25 cellular contexts compared by ENCODE assay signal in the genomic region with DNA sequence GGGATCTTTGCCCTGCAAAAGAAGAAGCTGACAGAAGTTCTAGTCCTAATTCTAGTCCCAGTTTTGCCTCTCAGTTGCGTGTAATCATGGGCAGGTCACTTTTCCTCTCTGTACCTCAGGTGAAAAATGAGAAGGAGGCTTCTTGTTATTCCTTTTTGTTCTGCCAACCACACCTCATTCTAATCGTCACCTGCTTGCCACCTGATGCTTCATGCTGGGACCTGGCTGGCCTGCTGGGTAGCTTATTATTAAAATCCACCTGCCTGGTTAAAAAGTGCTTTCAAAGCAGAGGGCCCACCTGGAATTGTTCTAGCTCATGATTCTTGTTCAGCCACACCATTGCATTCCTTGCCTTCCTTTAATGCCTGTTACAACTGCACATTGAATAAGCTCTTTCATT. TPM values are rescaled to one million over a fixed set of nuclear protein-coding genes. Genes with fewer than 3 reads are reported as not detected.
DNase-seq lines count a peak whose midpoint lies in the region; ATAC-seq and TF ChIP-seq lines count a peak whose summit lies in the region.
"Had no signal": no experiment of that assay in that cellular context is flagged by ENCODE, and none has a peak within 500 bp of the region (broad histone marks: within the 10 kb centered on the region; RNA-seq: fewer than 3 reads in every experiment).

No MANE protein-coding gene starts in this region.

- H3K4me1 ChIP-seq in naive thymus-derived CD4-positive, alpha-beta T cell (ENCODE audit: control insufficient read depth in 2 of 2, insufficient read depth in 2 of 2, low read length in 2 of 2), result no peaks in the 10 kb centered on the region
- H3K4me1 ChIP-seq: gastroesophageal sphincter had no signal

- no peak overlapping the region for H3K4me3 Mint-ChIP-seq in naive thymus-derived CD4-positive, alpha-beta T cell
- H3K4me3 Mint-ChIP-seq: activated CD4-positive, alpha-beta T cell treated with anti-CD3 and anti-CD28 coated beads, Interleukin-2, amount 10 ng/mL, durations not matched to agents 7 days and 5 days; activated T-cell treated with anti-CD3 and anti-CD28 coated beads, Interleukin-2, amount 50 U/mL, for 72 hours; immature natural killer cell had no signal

- H3K4me1 Mint-ChIP-seq in naive thymus-derived CD4-positive, alpha-beta T cell, result peaks cover 0 to 6% (median 0%) of the 10 kb centered on the region in 7 donors
- H3K4me1 Mint-ChIP-seq: immature natural killer cell had no signal

- H3K9me3 ChIP-seq in naive thymus-derived CD4-positive, alpha-beta T cell (ENCODE audit: control insufficient read depth in 2 of 3, low read length in 3 of 3), result no peaks in the 10 kb centered on the region
- H3K9me3 ChIP-seq: Caco-2, gastroesophageal sphincter had no signal

- H3K27ac ChIP-seq in naive thymus-derived CD4-positive, alpha-beta T cell (ENCODE audit: low read depth, low read length), result no peak overlapping the region
- H3K27ac ChIP-seq: gastroesophageal sphincter, hepatocyte, WERI-Rb-1 had no signal

- H3K27ac Mint-ChIP-seq in naive thymus-derived CD4-positive, alpha-beta T cell, result no peak overlapping the region
- H3K27ac Mint-ChIP-seq: activated CD4-positive, alpha-beta T cell treated with anti-CD3 and anti-CD28 coated beads, Interleukin-2, amount 10 ng/mL, durations not matched to agents 7 days and 5 days; activated T-cell treated with anti-CD3 and anti-CD28 coated beads, Interleukin-2, amount 50 U/mL, for 72 hours; immature natural killer cell had no signal

- no peaks in the 10 kb centered on the region for H3K9me3 Mint-ChIP-seq in naive thymus-derived CD4-positive, alpha-beta T cell
- H3K9me3 Mint-ChIP-seq: activated CD4-positive, alpha-beta T cell treated with anti-CD3 and anti-CD28 coated beads, Interleukin-2, amount 10 ng/mL, durations not matched to agents 7 days and 5 days; activated T-cell treated with anti-CD3 and anti-CD28 coated beads, Interleukin-2, amount 50 U/mL, for 72 hours; immature natural killer cell had no signal

- peak; percentile 72 for DNase-seq in NCI-H187 treated with DMSO at 0.1 percent for 48 hours (lab: John Stamatoyannopoulos, UW)
- DNase-seq in NCI-H345 (lab: John Stamatoyannopoulos, UW), result peak; percentile 95
- DNase-seq in epithelial cell of esophagus (ENCODE audit: low read depth), result peak; percentile 25
- no peak for DNase-seq in COLO829 (ENCODE audit: low spot score)
- no peak for DNase-seq in activated CD8-positive, alpha-beta memory T cell treated with anti-CD3 and anti-CD28 coated beads, Interleukin-2, amount 50 U/mL, for 4 hours
- DNase-seq in naive thymus-derived CD4-positive, alpha-beta T cell, result no peak
- DNase-seq: activated CD4-positive, alpha-beta T cell treated with anti-CD3 and anti-CD28 coated beads, Interleukin-2, amount 10 ng/mL, durations not matched to agents 7 days and 5 days; activated naive CD4-positive, alpha-beta T cell; activated T-cell treated with anti-CD3 and anti-CD28 coated beads, Interleukin-2, amount 50 U/mL, for 72 hours; Caco-2; dermis blood vessel endothelial cell; immature natural killer cell; mesenchymal stem cell; NCI-H446; SHP77 treated with DMSO at 0.1 percent for 48 hours; stimulated activated CD4-positive, alpha-beta T cell treated with anti-CD3 and anti-CD28 coated beads, Interleukin-12 subunit alpha, Interleukin-12 subunit beta, amount 100 ng/mL, for 4 hours; stimulated activated CD4-positive, alpha-beta T cell treated with anti-CD3 and anti-CD28 coated beads, Interleukin-4, amount 100 ng/mL, for 1 hour; T-helper 9 cell; WERI-Rb-1 had no signal

- intact Hi-C loops in naive thymus-derived CD4-positive, alpha-beta T cell (cut with micrococcal nuclease), result no loop called here

- CTCF ChIA-PET in naive thymus-derived CD4-positive, alpha-beta T cell (lab: Charles Lee), result no interaction called here

- no peak for TF ChIP-seq RAD21 in Ishikawa (IDR thresholded peaks at IDR 0.05; ENCODE audit: low read depth)

- ATAC-seq in naive thymus-derived CD4-positive, alpha-beta T cell, result no peak
- ATAC-seq in GM21447 (IDR thresholded peaks at IDR 0.05; ENCODE audit: unreplicated experiment), result no peak
- ATAC-seq: activated T-cell treated with anti-CD3 and anti-CD28 coated beads, Interleukin-2, amount 50 U/mL, for 72 hours; gastroesophageal sphincter; left lobe of liver; sciatic nerve had no signal

- H3K27me3 Mint-ChIP-seq in naive thymus-derived CD4-positive, alpha-beta T cell, result no peaks in the 10 kb centered on the region
- H3K27me3 Mint-ChIP-seq: activated CD4-positive, alpha-beta T cell treated with anti-CD3 and anti-CD28 coated beads, Interleukin-2, amount 10 ng/mL, durations not matched to agents 7 days and 5 days had no signal

- H3K4me3 ChIP-seq in epithelial cell of esophagus (ENCODE audit: low read length), result no peak overlapping the region
- no peak overlapping the region for H3K4me3 ChIP-seq in naive thymus-derived CD4-positive, alpha-beta T cell (ENCODE audit: low read length)
- H3K4me3 ChIP-seq: gastroesophageal sphincter, hepatocyte had no signal

- H3K36me3 ChIP-seq in naive thymus-derived CD4-positive, alpha-beta T cell (ENCODE audit: control insufficient read depth in 2 of 3, insufficient read depth in 3 of 3, low read length in 3 of 3), result no peaks in the 10 kb centered on the region
- H3K36me3 ChIP-seq: gastroesophageal sphincter, WERI-Rb-1 had no signal

- no peaks in the 10 kb centered on the region for H3K27me3 ChIP-seq in naive thymus-derived CD4-positive, alpha-beta T cell (ENCODE audit: control insufficient read depth in 2 of 2, insufficient read depth in 2 of 2, low read length in 2 of 2)
- H3K27me3 ChIP-seq: gastroesophageal sphincter, hepatocyte had no signal

- POLR2A ChIA-PET in naive thymus-derived CD4-positive, alpha-beta T cell (lab: Charles Lee), result interaction anchor here (1.0 kb wide), 1 partner anchor 18 kb away, joined by 3 read pairs; no protein-coding TSS in a partner anchor

- no peak for TF ChIP-seq CTCF in epithelial cell of esophagus (IDR thresholded peaks at IDR 0.05; ENCODE audit: insufficient read depth, low read depth, low read length, missing control alignments)

- peak; percentile 34; the same call in 1 of the 2 replicates for TF ChIP-seq EP300 in Ishikawa (IDR thresholded peaks at IDR 0.05; ENCODE audit: borderline replicate concordance)

- peaks cover 0 to 20% (median 0%) of the 10 kb centered on the region in 5 donors for H3K36me3 Mint-ChIP-seq in naive thymus-derived CD4-positive, alpha-beta T cell

TF ChIP-seq in Ishikawa, 13 proteins besides CTCF, POLR2A, EP300 and RAD21:
- TF ChIP-seq TCF12 (IDR thresholded peaks at IDR 0.05; ENCODE audit: low read depth) (peak; percentile 77), EGR1 (IDR thresholded peaks at IDR 0.05) (no peak), ZBTB7A (IDR thresholded peaks at IDR 0.05; ENCODE audit: low read depth) (no peak), TEAD4 (IDR thresholded peaks at IDR 0.05) (peak; percentile 38)
- TF ChIP-seq, protein P1, sequence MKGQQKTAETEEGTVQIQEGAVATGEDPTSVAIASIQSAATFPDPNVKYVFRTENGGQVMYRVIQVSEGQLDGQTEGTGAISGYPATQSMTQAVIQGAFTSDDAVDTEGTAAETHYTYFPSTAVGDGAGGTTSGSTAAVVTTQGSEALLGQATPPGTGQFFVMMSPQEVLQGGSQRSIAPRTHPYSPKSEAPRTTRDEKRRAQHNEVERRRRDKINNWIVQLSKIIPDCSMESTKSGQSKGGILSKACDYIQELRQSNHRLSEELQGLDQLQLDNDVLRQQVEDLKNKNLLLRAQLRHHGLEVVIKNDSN (IDR thresholded peaks at IDR 0.05), result peak; percentile 76

RNA-seq across cellular contexts. Expression of gene ALG8, which starts 8.4 kb away (rescaled TPM):
- total RNA-seq in naive thymus-derived CD4-positive, alpha-beta T cell, result 10 to 100 TPM; 27.2 to 53.8 (median 30.8) TPM
- 10 to 100 TPM; 55.7 to 58.4 TPM for polyA plus RNA-seq in naive thymus-derived CD4-positive, alpha-beta T cell

RNA-seq across cellular contexts. Expression of gene KCTD21, which starts 40.6 kb away (rescaled TPM):
- total RNA-seq in naive thymus-derived CD4-positive, alpha-beta T cell, result 10 to 100 TPM in 1 of 5 experiments, 1 to 10 TPM in 4; 3.5 to 12.2 (median 6.5) TPM
- polyA plus RNA-seq in naive thymus-derived CD4-positive, alpha-beta T cell, result 1 to 10 TPM; 1.2 to 3.3 TPM

RNA-seq across cellular contexts. Expression of gene USP35, which starts 40.9 kb away (rescaled TPM):
- total RNA-seq in naive thymus-derived CD4-positive, alpha-beta T cell, result 10 to 100 TPM; 11.3 to 19.2 (median 15.2) TPM
- 1 to 10 TPM; 1.2 to 1.7 TPM for polyA plus RNA-seq in naive thymus-derived CD4-positive, alpha-beta T cell

Comparison
In these comparisons a context has a peak if more than half of its experiments do, and no peak if none do; other contexts are left out.
1. DNase-seq: peak in NCI-H187 treated with DMSO at 0.1 percent for 48 hours (single experiment), NCI-H345 (single experiment) and epithelial cell of esophagus (single experiment); none in COLO829 (single experiment), activated CD8-positive, alpha-beta memory T cell treated with anti-CD3 and anti-CD28 coated beads, Interleukin-2, amount 50 U/mL, for 4 hours (single experiment) and naive thymus-derived CD4-positive, alpha-beta T cell (0 of 9).